ENCODE assay signal across 20 cellular contexts in genomic region chr10:5555881-5556280, GRCh38. TPM values are rescaled to one million over a fixed set of nuclear protein-coding genes. Genes with fewer than 3 reads are reported as not detected.
DNase-seq lines count a peak whose midpoint lies in the region; ATAC-seq, FAIRE-seq and TF ChIP-seq lines count a peak whose summit lies in the region.
"Had no signal": no experiment of that assay in that cellular context is flagged by ENCODE, and none has a peak within 500 bp of the region (broad histone marks: within the 10 kb centered on the region; RNA-seq: fewer than 3 reads in every experiment).

No MANE protein-coding gene starts in this region.

- H3K4me3 ChIP-seq in K562 (no peak overlapping the region), suprapubic skin (no peak overlapping the region)

- 67% methylated on average over 5 of the region's 5 CpGs for WGBS in K562 (ENCODE audit: insufficient coverage, low coverage, missing lambda C conversion rate)
- WGBS in suprapubic skin, result 97% methylated on average over 5 of the region's 5 CpGs

- H3K27ac ChIP-seq in K562 (ENCODE audit: extremely low read depth, low read depth, low read length), result no peak overlapping the region
- H3K27ac ChIP-seq in suprapubic skin, result no peak overlapping the region

- TF ChIP-seq EP300 in K562 (IDR thresholded peaks at IDR 0.05; ENCODE audit: low read length), result no peak
- TF ChIP-seq EP300 in suprapubic skin (IDR thresholded peaks at IDR 0.05), result no peak

- no peaks in the 10 kb centered on the region for H3K9me1 ChIP-seq in K562 (ENCODE audit: control insufficient read depth, insufficient read depth, low read length)

- DNase-seq in activated effector memory CD4-positive, alpha-beta T cell treated with anti-CD3 and anti-CD28 coated beads, Interleukin-2, amount 50 U/mL, for 16 hours, result peak; percentile 55
- no peak for DNase-seq in activated effector memory CD4-positive, alpha-beta T cell treated with Interleukin-2 at 50 U/mL for 16 hours
- no peak for DNase-seq in K562 (ENCODE audit: extremely low read depth in 1 of 4, low spot score in 3 of 4)
- peak; percentile 49 for DNase-seq in mesenteric fat pad (ENCODE audit: low spot score)
- peak; percentile 36 to 41 for DNase-seq in suprapubic skin (ENCODE audit: low spot score in 2 of 2)
- no peak for DNase-seq in NCI-H446 (lab: John Stamatoyannopoulos, UW)
- no peak for DNase-seq in GM03348 (ENCODE audit: low spot score)
- DNase-seq: C1 segment of cervical spinal cord, COR-L47, DMS153, EL, H7, NCI-H1436, NCI-H2081, NCI-H524 treated with DMSO at 0.1 percent for 48 hours had no signal

- ATAC-seq in K562 (no peak), HG03571 (IDR thresholded peaks at IDR 0.05; ENCODE audit: unreplicated experiment) (no peak)

- H3K36me3 ChIP-seq in K562 (ENCODE audit: control insufficient read depth, insufficient read depth, low read length), result no peaks in the 10 kb centered on the region
- H3K36me3 ChIP-seq in suprapubic skin, result no peaks in the 10 kb centered on the region

- H3K79me2 ChIP-seq in K562 (ENCODE audit: control insufficient read depth, insufficient read depth, low read length), result no peaks in the 10 kb centered on the region

- POLR2A ChIA-PET in K562 (lab: Yijun Ruan, JAX), result no interaction called here

- FAIRE-seq in K562 (lab: Jason Lieb, UNC), result no peak

- H3K9ac ChIP-seq in K562 (ENCODE audit: insufficient read depth in 1 of 2, low read depth in 2 of 2, low read length in 2 of 2), result no peak overlapping the region; a peak in 1 of 4 replicates

- no peak for TF ChIP-seq POLR2A in K562 (conservative IDR thresholded peaks at IDR 0.05)
- no peak for TF ChIP-seq POLR2A in suprapubic skin (IDR thresholded peaks at IDR 0.05)

- H3K27me3 ChIP-seq in K562 (ENCODE audit: control insufficient read depth in 2 of 2, insufficient read depth in 2 of 2, low read length in 2 of 2) (no peaks in the 10 kb centered on the region), suprapubic skin (no peaks in the 10 kb centered on the region)

- in situ Hi-C loops in K562 (cut with MboI), result no loop called here

- H4K20me1 ChIP-seq in K562 (replicated peaks; ENCODE audit: control insufficient read depth, insufficient read depth, low read length), result no peaks in the 10 kb centered on the region

- TF ChIP-seq CTCF in K562 (IDR thresholded peaks at IDR 0.05 in 2 of 3, conservative IDR thresholded peaks at IDR 0.05 in 1 of 3; ENCODE audit: insufficient read depth in 2 of 3, low read depth in 1 of 3, low read length in 3 of 3) (no peak), suprapubic skin (IDR thresholded peaks at IDR 0.05) (no peak)

- BruUV-seq in K562 (replicated peaks; lab: Mats Ljungman, UMichigan), result no TSS peak

- H3K4me1 ChIP-seq in K562 (replicated peaks in 1 of 2; ENCODE audit: control insufficient read depth in 2 of 2, insufficient read depth in 2 of 2, low read length in 2 of 2) (peaks cover 52 to 55% of the 10 kb centered on the region in 2 experiments), suprapubic skin (peaks cover 48% of the 10 kb centered on the region)

- CTCF ChIA-PET in K562 (lab: Yijun Ruan, JAX; ENCODE audit: low intra/inter-chr PET ratio), result no interaction called here

- H3K9me3 ChIP-seq in K562 (replicated peaks; ENCODE audit: control insufficient read depth, insufficient read depth, low read depth, low read length) (no peaks in the 10 kb centered on the region), suprapubic skin (no peaks in the 10 kb centered on the region)

- H2AFZ ChIP-seq in K562 (ENCODE audit: low read depth, low read length), result no peak overlapping the region

- TF ChIP-seq RAD21 in K562 (CRISPR knock-in tag; conservative IDR thresholded peaks at IDR 0.05 in 1 of 2, IDR thresholded peaks at IDR 0.05 in 1 of 2), result no peak

- intact Hi-C loops in K562 (cut with micrococcal nuclease), result no loop called here

- H3K4me2 ChIP-seq in K562 (ENCODE audit: insufficient read depth, low read length), result no peak overlapping the region

TF ChIP-seq in K562, 482 proteins besides CTCF, POLR2A, EP300 and RAD21:
- TF ChIP-seq HNRNPK (IDR thresholded peaks at IDR 0.05; ENCODE audit: low read depth, low read length, poor library complexity, severe bottlenecking), result no peak
- no peak for TF ChIP-seq HDAC3 (IDR thresholded peaks at IDR 0.05; ENCODE audit: borderline replicate concordance, partially characterized antibody)
- no peak for TF ChIP-seq NELFE (IDR thresholded peaks at IDR 0.05; ENCODE audit: insufficient read depth, insufficient read length)
- no peak for TF ChIP-seq SRSF3 (IDR thresholded peaks at IDR 0.05; ENCODE audit: insufficient read depth, low read length)
- TF ChIP-seq FOXP4 (CRISPR knock-in tag; IDR thresholded peaks at IDR 0.05; ENCODE audit: borderline replicate concordance), result no peak
- TF ChIP-seq ZNF324 (CRISPR knock-in tag; IDR thresholded peaks at IDR 0.05), result no peak
- TF ChIP-seq KHSRP (IDR thresholded peaks at IDR 0.05), result no peak
- TF ChIP-seq CEBPB (tag; IDR thresholded peaks at IDR 0.05), result peak; percentile 46
TF ChIP-seq in K562: peak in this region for 1.

RNA-seq across cellular contexts. Expression of gene CALML3, which starts 31.1 kb away (rescaled TPM):
- total RNA-seq in K562 (2011; cell fraction: chromatin; rRNA removed; ENCODE audit: low replicate concordance), result not detected in 2 replicates
- total RNA-seq in K562 (2011; cell fraction: nucleolus; rRNA removed), result not detected in 2 replicates
- total RNA-seq in K562 (2011; cell fraction: nucleoplasm; rRNA removed), result not detected in 2 replicates
- total RNA-seq in K562 (2014; rRNA removed), result not detected in 2 replicates
- not detected in 2 replicates for total RNA-seq in K562 (2014; rRNA removed; fragmentation: Illumina TruSeq; extraction: Trizol)
- not detected in 2 replicates for total RNA-seq in K562 (2015; rRNA removed; fragmentation: Illumina TruSeq; extraction: Trizol)
- not detected in 2 replicates for total RNA-seq in K562 (2021)
- not detected in 2 replicates for polyA plus RNA-seq in K562 (2011; rRNA removed)
- polyA plus RNA-seq in K562 (2011; cell fraction: cytosol; rRNA removed), result not detected in 2 replicates
- not detected in 2 replicates for polyA plus RNA-seq in K562 (2011; cell fraction: nucleus; rRNA removed)
- polyA plus RNA-seq in K562 (2012), result not detected in 2 replicates
- polyA plus RNA-seq in K562 (2014; fragmentation: Illumina TruSeq; extraction: Trizol), result not detected in 2 replicates
- not detected for polyA plus RNA-seq in K562 (2014; fragmentation: Nextera tagmentation; extraction: Ambion mirVana)
- polyA plus RNA-seq in K562 (2014; rRNA removed), result not detected in 2 replicates
- not detected in 2 replicates for polyA minus RNA-seq in K562 (2011; rRNA and poly(A)+ RNA removed)
- not detected in 2 replicates for polyA minus RNA-seq in K562 (2011; cell fraction: cytosol; rRNA and poly(A)+ RNA removed)
- polyA minus RNA-seq in K562 (2011; cell fraction: nucleus; rRNA and poly(A)+ RNA removed), result not detected in 2 replicates
- not detected for total RNA-seq in mesenteric fat pad
- 100 to 1,000 TPM in 2 of 4 donors, 10 to 100 TPM in 2; 27.4 to 296 (median 105) TPM for total RNA-seq in suprapubic skin
- total RNA-seq: A172, H7, OCI-LY7, RPMI7951 had no signal
- polyA plus RNA-seq: IgD-negative memory B cell had no signal

RNA-seq across cellular contexts. Expression of gene CALML5, which starts 56.5 kb away (rescaled TPM):
- not detected in 2 replicates for total RNA-seq in K562 (2011; cell fraction: chromatin; rRNA removed; ENCODE audit: low replicate concordance)
- not detected in 2 replicates for total RNA-seq in K562 (2011; cell fraction: nucleolus; rRNA removed)
- total RNA-seq in K562 (2011; cell fraction: nucleoplasm; rRNA removed), result not detected in 2 replicates
- total RNA-seq in K562 (2014; rRNA removed), result not detected in 2 replicates
- total RNA-seq in K562 (2014; rRNA removed; fragmentation: Illumina TruSeq; extraction: Trizol), result not detected in 2 replicates
- total RNA-seq in K562 (2015; rRNA removed; fragmentation: Illumina TruSeq; extraction: Trizol), result not detected in 2 replicates
- total RNA-seq in K562 (2021), result not detected in 2 replicates
- polyA plus RNA-seq in K562 (2011; rRNA removed), result not detected in 2 replicates
- polyA plus RNA-seq in K562 (2011; cell fraction: cytosol; rRNA removed), result not detected in 2 replicates
- not detected in 2 replicates for polyA plus RNA-seq in K562 (2011; cell fraction: nucleus; rRNA removed)
- polyA plus RNA-seq in K562 (2012), result not detected in 2 replicates
- not detected in 2 replicates for polyA plus RNA-seq in K562 (2014; fragmentation: Illumina TruSeq; extraction: Trizol)
- polyA plus RNA-seq in K562 (2014; fragmentation: Nextera tagmentation; extraction: Ambion mirVana), result not detected
- polyA plus RNA-seq in K562 (2014; rRNA removed), result not detected in 2 replicates
- polyA minus RNA-seq in K562 (2011; rRNA and poly(A)+ RNA removed), result not detected in 2 replicates
- not detected in 2 replicates for polyA minus RNA-seq in K562 (2011; cell fraction: cytosol; rRNA and poly(A)+ RNA removed)
- polyA minus RNA-seq in K562 (2011; cell fraction: nucleus; rRNA and poly(A)+ RNA removed), result not detected in 2 replicates
- total RNA-seq in mesenteric fat pad, result not detected
- 1,000 to 10,000 TPM in 3 of 4 donors, 100 to 1,000 TPM in 1; 429 to 3,135 (median 2,230) TPM for total RNA-seq in suprapubic skin
- total RNA-seq: A172, H7, OCI-LY7, RPMI7951 had no signal
- polyA plus RNA-seq: IgD-negative memory B cell had no signal

Comparison
In these comparisons a context has a peak if more than half of its experiments do, and no peak if none do; other contexts are left out.
1. DNase-seq: peak in activated effector memory CD4-positive, alpha-beta T cell treated with anti-CD3 and anti-CD28 coated beads, Interleukin-2, amount 50 U/mL, for 16 hours (single experiment), mesenteric fat pad (single experiment) and suprapubic skin (2 of 2); none in activated effector memory CD4-positive, alpha-beta T cell treated with Interleukin-2 at 50 U/mL for 16 hours (single experiment), K562 (0 of 4), NCI-H446 (0 of 2) and GM03348 (single experiment).
2. RNA of gene CALML3, which starts 31.1 kb away (total RNA-seq): 27.4 to 296 TPM in suprapubic skin; not detected in K562 and not detected in mesenteric fat pad (single experiment); every median in the first group is over 10 times any median in the second.
3. RNA of gene CALML5, which starts 56.5 kb away (total RNA-seq): 429 to 3,135 TPM in suprapubic skin; not detected in K562 and not detected in mesenteric fat pad (single experiment); every median in the first group is over 100 times any median in the second.